1 cellular context compared by ENCODE assay signal in the genomic region with DNA sequence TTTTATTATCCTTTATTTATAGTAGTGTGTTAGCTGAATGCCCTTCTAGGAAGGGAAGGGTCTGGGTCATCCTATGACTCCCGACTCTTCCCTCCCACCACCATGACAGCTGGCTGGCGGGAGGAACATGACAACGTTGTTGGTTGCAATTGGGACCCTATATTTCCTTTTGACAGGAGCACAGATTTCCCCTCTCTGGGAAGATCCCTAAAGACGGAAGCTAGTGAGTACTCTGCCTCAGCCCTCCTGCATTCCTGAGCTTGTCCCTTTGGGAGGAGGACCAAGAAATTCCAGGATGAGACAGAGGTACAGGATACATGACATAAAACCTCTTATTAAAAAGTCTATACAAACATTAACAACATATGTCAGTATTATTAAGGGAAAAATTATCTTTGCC.
TF ChIP-seq lines count a peak whose summit lies in the region.

No MANE protein-coding gene starts in this region.

TF ChIP-seq in HepG2, 621 proteins besides CTCF, POLR2A, EP300 and RAD21 (continued from another document):
- TF ChIP-seq, protein P1, sequence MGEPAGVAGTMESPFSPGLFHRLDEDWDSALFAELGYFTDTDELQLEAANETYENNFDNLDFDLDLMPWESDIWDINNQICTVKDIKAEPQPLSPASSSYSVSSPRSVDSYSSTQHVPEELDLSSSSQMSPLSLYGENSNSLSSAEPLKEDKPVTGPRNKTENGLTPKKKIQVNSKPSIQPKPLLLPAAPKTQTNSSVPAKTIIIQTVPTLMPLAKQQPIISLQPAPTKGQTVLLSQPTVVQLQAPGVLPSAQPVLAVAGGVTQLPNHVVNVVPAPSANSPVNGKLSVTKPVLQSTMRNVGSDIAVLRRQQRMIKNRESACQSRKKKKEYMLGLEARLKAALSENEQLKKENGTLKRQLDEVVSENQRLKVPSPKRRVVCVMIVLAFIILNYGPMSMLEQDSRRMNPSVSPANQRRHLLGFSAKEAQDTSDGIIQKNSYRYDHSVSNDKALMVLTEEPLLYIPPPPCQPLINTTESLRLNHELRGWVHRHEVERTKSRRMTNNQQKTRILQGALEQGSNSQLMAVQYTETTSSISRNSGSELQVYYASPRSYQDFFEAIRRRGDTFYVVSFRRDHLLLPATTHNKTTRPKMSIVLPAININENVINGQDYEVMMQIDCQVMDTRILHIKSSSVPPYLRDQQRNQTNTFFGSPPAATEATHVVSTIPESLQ (CRISPR knock-in tag; conservative IDR thresholded peaks at IDR 0.05), result no peak
- TF ChIP-seq CBX1 (IDR thresholded peaks at IDR 0.05; ENCODE audit: low read depth) (no peak), SP5 (CRISPR knock-in tag; IDR thresholded peaks at IDR 0.05; ENCODE audit: borderline replicate concordance, low read depth) (no peak), YEATS4 (CRISPR knock-in tag; IDR thresholded peaks at IDR 0.05; ENCODE audit: borderline replicate concordance) (no peak), ZNF577 (CRISPR knock-in tag; IDR thresholded peaks at IDR 0.05; ENCODE audit: borderline replicate concordance, low read depth) (no peak), HNF4A (CRISPR knock-in tag; IDR thresholded peaks at IDR 0.05) (no peak), MIER3 (CRISPR knock-in tag; IDR thresholded peaks at IDR 0.05; ENCODE audit: borderline replicate concordance) (no peak), MBNL3 (CRISPR knock-in tag; conservative IDR thresholded peaks at IDR 0.05) (no peak), HCFC1 (IDR thresholded peaks at IDR 0.05; ENCODE audit: low read depth, low read length) (no peak)
- TF ChIP-seq, protein P2, sequence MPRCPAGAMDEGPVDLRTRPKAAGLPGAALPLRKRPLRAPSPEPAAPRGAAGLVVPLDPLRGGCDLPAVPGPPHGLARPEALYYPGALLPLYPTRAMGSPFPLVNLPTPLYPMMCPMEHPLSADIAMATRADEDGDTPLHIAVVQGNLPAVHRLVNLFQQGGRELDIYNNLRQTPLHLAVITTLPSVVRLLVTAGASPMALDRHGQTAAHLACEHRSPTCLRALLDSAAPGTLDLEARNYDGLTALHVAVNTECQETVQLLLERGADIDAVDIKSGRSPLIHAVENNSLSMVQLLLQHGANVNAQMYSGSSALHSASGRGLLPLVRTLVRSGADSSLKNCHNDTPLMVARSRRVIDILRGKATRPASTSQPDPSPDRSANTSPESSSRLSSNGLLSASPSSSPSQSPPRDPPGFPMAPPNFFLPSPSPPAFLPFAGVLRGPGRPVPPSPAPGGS (CRISPR knock-in tag; IDR thresholded peaks at IDR 0.05), result no peak
